1 cellular context compared by ENCODE assay signal in genomic region chr17:28734712-28735241, GRCh38.
TF ChIP-seq lines count a peak whose summit lies in the region.

No MANE protein-coding gene starts in this region.

TF ChIP-seq in H1, 55 proteins besides CTCF, POLR2A, EP300 and RAD21:
- TF ChIP-seq TAF1 (IDR thresholded peaks at IDR 0.05; ENCODE audit: low read depth, low read length) (no peak), KDM5A (IDR thresholded peaks at IDR 0.05; ENCODE audit: low read length) (no peak), CHD2 (IDR thresholded peaks at IDR 0.05; ENCODE audit: low read length) (no peak), RXRA (IDR thresholded peaks at IDR 0.05; ENCODE audit: insufficient read depth, low read depth, low read length) (no peak)
